17 cellular contexts compared by ENCODE assay signal in genomic region chr2:112566104-112566503, GRCh38. TPM values are rescaled to one million over a fixed set of nuclear protein-coding genes. Genes with fewer than 3 reads are reported as not detected.
DNase-seq lines count a peak whose midpoint lies in the region; ATAC-seq and TF ChIP-seq lines count a peak whose summit lies in the region.
"Had no signal": no experiment of that assay in that cellular context is flagged by ENCODE, and none has a peak within 500 bp of the region (broad histone marks: within the 10 kb centered on the region; RNA-seq: fewer than 3 reads in every experiment).

No MANE protein-coding gene starts in this region.

- no peaks in the 10 kb centered on the region for H3K9me3 Mint-ChIP-seq in activated naive CD8-positive, alpha-beta T cell treated with anti-CD3 and anti-CD28 coated beads, Interleukin-2, amount 50 U/mL, for 24 hours
- H3K9me3 Mint-ChIP-seq in activated naive CD8-positive, alpha-beta T cell treated with anti-CD3 and anti-CD28 coated beads for 36 hours, result no peaks in the 10 kb centered on the region
- H3K9me3 Mint-ChIP-seq: natural killer cell treated with Interleukin-12 subunit alpha and Interleukin-12 subunit beta and Interleukin-15 and Interleukin-18, amount 100 ng/mL, for 72 hours; stimulated activated naive CD8-positive, alpha-beta T cell treated with anti-CD3 and anti-CD28 coated beads, Interleukin-15, amount 100 ng/mL, for 72 hours had no signal

- H3K36me3 ChIP-seq in right lobe of liver, result peaks cover 0 to 87% (median 29%) of the 10 kb centered on the region in 4 donors

- H3K4me3 Mint-ChIP-seq in activated naive CD8-positive, alpha-beta T cell treated with anti-CD3 and anti-CD28 coated beads, Interleukin-2, amount 50 U/mL, for 24 hours, result no peak overlapping the region
- no peak overlapping the region for H3K4me3 Mint-ChIP-seq in activated naive CD8-positive, alpha-beta T cell treated with anti-CD3 and anti-CD28 coated beads for 36 hours
- H3K4me3 Mint-ChIP-seq: natural killer cell treated with Interleukin-12 subunit alpha and Interleukin-12 subunit beta and Interleukin-15 and Interleukin-18, amount 100 ng/mL, for 72 hours; stimulated activated naive CD8-positive, alpha-beta T cell treated with anti-CD3 and anti-CD28 coated beads, Interleukin-15, amount 100 ng/mL, for 72 hours had no signal

- H3K27ac Mint-ChIP-seq in activated naive CD8-positive, alpha-beta T cell treated with anti-CD3 and anti-CD28 coated beads, Interleukin-2, amount 50 U/mL, for 24 hours, result peak overlapping the region; percentile 44
- no peak overlapping the region for H3K27ac Mint-ChIP-seq in activated naive CD8-positive, alpha-beta T cell treated with anti-CD3 and anti-CD28 coated beads for 36 hours
- H3K27ac Mint-ChIP-seq: natural killer cell treated with Interleukin-12 subunit alpha and Interleukin-12 subunit beta and Interleukin-15 and Interleukin-18, amount 100 ng/mL, for 72 hours had no signal

- no peaks in the 10 kb centered on the region for H3K9me3 ChIP-seq in right lobe of liver
- H3K9me3 ChIP-seq: A549, prostate gland, upper lobe of right lung had no signal

- H3K27me3 Mint-ChIP-seq in activated naive CD8-positive, alpha-beta T cell treated with anti-CD3 and anti-CD28 coated beads, Interleukin-2, amount 50 U/mL, for 24 hours, result no peaks in the 10 kb centered on the region
- no peaks in the 10 kb centered on the region for H3K27me3 Mint-ChIP-seq in activated naive CD8-positive, alpha-beta T cell treated with anti-CD3 and anti-CD28 coated beads for 36 hours
- H3K27me3 Mint-ChIP-seq: natural killer cell treated with Interleukin-12 subunit alpha and Interleukin-12 subunit beta and Interleukin-15 and Interleukin-18, amount 100 ng/mL, for 72 hours; stimulated activated naive CD8-positive, alpha-beta T cell treated with anti-CD3 and anti-CD28 coated beads, Interleukin-15, amount 100 ng/mL, for 72 hours had no signal

- DNase-seq in activated naive CD8-positive, alpha-beta T cell treated with anti-CD3 and anti-CD28 coated beads, Interleukin-2, amount 50 U/mL, for 24 hours, result no peak
- DNase-seq in activated naive CD8-positive, alpha-beta T cell treated with anti-CD3 and anti-CD28 coated beads for 36 hours, result no peak
- DNase-seq in MV-4-11 (lab: John Stamatoyannopoulos, UW), result peak; percentile 30
- no peak for DNase-seq in GM20000 (ENCODE audit: low spot score)
- DNase-seq in right lobe of liver, result no peak
- no peak for DNase-seq in mesenteric fat pad (ENCODE audit: low spot score)
- DNase-seq: activated CD8-positive, alpha-beta memory T cell treated with anti-CD3 and anti-CD28 coated beads for 24 hours; NCI-H1694 treated with DMSO at 0.1 percent for 48 hours; NCI-H526; stimulated activated CD4-positive, alpha-beta T cell treated with anti-CD3 and anti-CD28 coated beads, Interleukin-12 subunit alpha, Interleukin-12 subunit beta, amount 100 ng/mL, for 4 hours; stimulated activated naive CD8-positive, alpha-beta T cell treated with anti-CD3 and anti-CD28 coated beads, Interleukin-15, amount 100 ng/mL, for 72 hours; upper lobe of right lung had no signal

- TF ChIP-seq CTCF in GM20000 (IDR thresholded peaks at IDR 0.05; ENCODE audit: extremely low read depth, missing control alignments), result no peak
- no peak for TF ChIP-seq CTCF in right lobe of liver (IDR thresholded peaks at IDR 0.05)

- no peaks in the 10 kb centered on the region for H3K4me1 ChIP-seq in right lobe of liver
- H3K4me1 ChIP-seq: prostate gland, upper lobe of right lung had no signal

- intact Hi-C loops in right lobe of liver (cut with DNase I), result no loop called here

- H3K36me3 Mint-ChIP-seq in activated naive CD8-positive, alpha-beta T cell treated with anti-CD3 and anti-CD28 coated beads, Interleukin-2, amount 50 U/mL, for 24 hours (ENCODE audit: low read depth), result peaks cover 80% of the 10 kb centered on the region
- peaks cover 52% of the 10 kb centered on the region for H3K36me3 Mint-ChIP-seq in activated naive CD8-positive, alpha-beta T cell treated with anti-CD3 and anti-CD28 coated beads for 36 hours

- ATAC-seq in activated naive CD8-positive, alpha-beta T cell treated with anti-CD3 and anti-CD28 coated beads, Interleukin-2, amount 50 U/mL, for 24 hours, result no peak
- ATAC-seq in HG02943 (IDR thresholded peaks at IDR 0.05; ENCODE audit: low read depth, unreplicated experiment) (peak; percentile 74), HG02571 (IDR thresholded peaks at IDR 0.05; ENCODE audit: unreplicated experiment) (no peak), right lobe of liver (no peak)
- ATAC-seq: A549; natural killer cell treated with Interleukin-12 subunit alpha and Interleukin-12 subunit beta and Interleukin-15 and Interleukin-18, amount 100 ng/mL, for 72 hours; stimulated activated naive CD8-positive, alpha-beta T cell treated with anti-CD3 and anti-CD28 coated beads, Interleukin-15, amount 100 ng/mL, for 72 hours; upper lobe of right lung had no signal

- no peak overlapping the region for H3K4me3 ChIP-seq in right lobe of liver
- H3K4me3 ChIP-seq: A549, prostate gland, upper lobe of right lung had no signal

- no peak for TF ChIP-seq POLR2A in right lobe of liver (IDR thresholded peaks at IDR 0.05)

- no peak overlapping the region for H3K27ac ChIP-seq in right lobe of liver
- H3K27ac ChIP-seq: A549, prostate gland, upper lobe of right lung had no signal

- WGBS in right lobe of liver (ENCODE audit: insufficient coverage, low coverage, low lambda C conversion rate, missing lambda C conversion rate), result 54% methylated on average over 2 of the region's 3 CpGs

- H3K27me3 ChIP-seq in right lobe of liver, result no peaks in the 10 kb centered on the region
- H3K27me3 ChIP-seq: upper lobe of right lung had no signal

- no peaks in the 10 kb centered on the region for H3K4me1 Mint-ChIP-seq in activated naive CD8-positive, alpha-beta T cell treated with anti-CD3 and anti-CD28 coated beads, Interleukin-2, amount 50 U/mL, for 24 hours
- no peaks in the 10 kb centered on the region for H3K4me1 Mint-ChIP-seq in activated naive CD8-positive, alpha-beta T cell treated with anti-CD3 and anti-CD28 coated beads for 36 hours

RNA-seq across cellular contexts. Expression of gene CHCHD5, which starts 18.3 kb away (rescaled TPM):
- total RNA-seq in activated naive CD8-positive, alpha-beta T cell treated with anti-CD3 and anti-CD28 coated beads for 36 hours, result 10 to 100 TPM; 34.9 to 40.5 TPM
- total RNA-seq in right lobe of liver, result 10 to 100 TPM; 15.1 to 29.5 (median 18.7) TPM
- total RNA-seq in mesenteric fat pad, result 21.0 TPM

RNA-seq across cellular contexts. Expression of gene POLR1B, which starts 23.8 kb away (rescaled TPM):
- total RNA-seq in activated naive CD8-positive, alpha-beta T cell treated with anti-CD3 and anti-CD28 coated beads for 36 hours, result 10 to 100 TPM; 71.2 to 80.8 TPM
- total RNA-seq in right lobe of liver, result 10 to 100 TPM; 12.2 to 20.5 (median 16.1) TPM
- total RNA-seq in mesenteric fat pad, result 20.3 TPM
